Comparison of ENCODE assay signal across 16 cellular contexts in the genomic region with DNA sequence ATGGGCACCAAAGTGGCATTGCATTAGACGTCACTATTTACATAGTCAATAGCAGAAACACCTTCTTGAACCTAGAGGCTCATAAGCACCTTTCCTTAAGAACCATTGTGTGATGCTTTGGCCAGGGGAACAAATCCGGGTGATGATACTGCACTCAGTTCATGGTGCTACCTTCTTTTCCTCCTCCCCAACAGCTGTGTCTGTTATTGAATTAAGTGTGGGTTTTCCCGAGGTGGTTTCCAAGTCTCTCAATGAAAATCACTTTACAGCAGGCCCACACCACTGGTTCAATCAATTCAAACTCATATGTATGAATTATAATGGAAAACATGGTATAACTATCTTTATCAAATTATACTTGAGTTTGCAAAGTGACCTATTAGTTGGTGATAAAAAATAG. TPM values are rescaled to one million over a fixed set of nuclear protein-coding genes. Genes with fewer than 3 reads are reported as not detected.
DNase-seq lines count a peak whose midpoint lies in the region; ATAC-seq and TF ChIP-seq lines count a peak whose summit lies in the region.
"Had no signal": no experiment of that assay in that cellular context is flagged by ENCODE, and none has a peak within 500 bp of the region (broad histone marks: within the 10 kb centered on the region; RNA-seq: fewer than 3 reads in every experiment).

No MANE protein-coding gene starts in this region.

- H3K36me3 Mint-ChIP-seq in activated T-helper 2 cell treated with anti-CD3 and anti-CD28 coated beads, Interferon-gamma antibody, Interleukin-2, Interleukin-4, amounts not matched to agents 10 μg/mL and 5 μg/mL and 100 μg/mL, durations not matched to agents 14 hours and 24 hours and 36 hours (ENCODE audit: low read depth): no peaks in the 10 kb centered on the region
- H3K36me3 Mint-ChIP-seq in naive thymus-derived CD4-positive, alpha-beta T cell: no peaks in the 10 kb centered on the region
- H3K36me3 Mint-ChIP-seq: CD8-positive, alpha-beta memory T cell had no signal

- H3K27me3 ChIP-seq in DND-41 (ENCODE audit: insufficient read depth, low read length, poor library complexity): no peaks in the 10 kb centered on the region
- H3K27me3 ChIP-seq in naive thymus-derived CD4-positive, alpha-beta T cell (ENCODE audit: control insufficient read depth in 2 of 2, insufficient read depth in 2 of 2, low read length in 2 of 2): no peaks in the 10 kb centered on the region
- H3K27me3 ChIP-seq: BE2C had no signal

- no peak overlapping the region for H3K4me3 ChIP-seq in DND-41 (ENCODE audit: low read depth in 1 of 2, low read length in 2 of 2)
- no peak overlapping the region for H3K4me3 ChIP-seq in naive thymus-derived CD4-positive, alpha-beta T cell (ENCODE audit: low read length)
- H3K4me3 ChIP-seq: GM23338 had no signal

- no peak overlapping the region for H3K9ac ChIP-seq in DND-41 (ENCODE audit: low read depth, low read length)

- no peak overlapping the region for H3K4me3 Mint-ChIP-seq in activated T-helper 2 cell treated with anti-CD3 and anti-CD28 coated beads, Interferon-gamma antibody, Interleukin-2, Interleukin-4, amounts not matched to agents 10 μg/mL and 5 μg/mL and 100 μg/mL, durations not matched to agents 14 hours and 24 hours and 36 hours (ENCODE audit: low read depth)
- no peak overlapping the region for H3K4me3 Mint-ChIP-seq in naive thymus-derived CD4-positive, alpha-beta T cell
- H3K4me3 Mint-ChIP-seq: CD8-positive, alpha-beta memory T cell; GM23338 had no signal

- H4K20me1 ChIP-seq in DND-41 (ENCODE audit: insufficient read depth, low read length): no peaks in the 10 kb centered on the region

- H3K36me3 ChIP-seq in DND-41 (ENCODE audit: insufficient read depth, low read length): no peaks in the 10 kb centered on the region
- no peaks in the 10 kb centered on the region for H3K36me3 ChIP-seq in naive thymus-derived CD4-positive, alpha-beta T cell (ENCODE audit: control insufficient read depth in 2 of 3, insufficient read depth in 3 of 3, low read length in 3 of 3)
- H3K36me3 ChIP-seq: BE2C had no signal

- H3K27ac ChIP-seq in DND-41 (ENCODE audit: low read length): no peak overlapping the region
- H3K27ac ChIP-seq in naive thymus-derived CD4-positive, alpha-beta T cell (ENCODE audit: low read depth, low read length): no peak overlapping the region

- ATAC-seq in DND-41 (ENCODE audit: insufficient read depth, low read depth) (no peak), GM19025 (IDR thresholded peaks at IDR 0.05; ENCODE audit: low read depth, unreplicated experiment) (peak; percentile 54), HG02884 (IDR thresholded peaks at IDR 0.05; ENCODE audit: unreplicated experiment) (peak; percentile 65)
- no peak for ATAC-seq in naive thymus-derived CD4-positive, alpha-beta T cell
- ATAC-seq: GM23338 had no signal

- H2AFZ ChIP-seq in DND-41 (ENCODE audit: low read depth, low read length): no peak overlapping the region
- H2AFZ ChIP-seq: GM23338 had no signal

- no peak for DNase-seq in DND-41
- DNase-seq in activated T-helper 2 cell treated with anti-CD3 and anti-CD28 coated beads, Interferon-gamma antibody, Interleukin-2, Interleukin-4, amounts not matched to agents 10 μg/mL and 5 μg/mL and 100 μg/mL, durations not matched to agents 14 hours and 24 hours and 36 hours (ENCODE audit: low spot score): no peak
- no peak for DNase-seq in NCI-H1436 (lab: John Stamatoyannopoulos, UW)
- DNase-seq in NCI-H524 (lab: John Stamatoyannopoulos, UW): no peak
- DNase-seq in naive thymus-derived CD4-positive, alpha-beta T cell: no peak
- DNase-seq: BE2C; Caco-2; CD8-positive, alpha-beta memory T cell; DMS53; H7; IMR-90; KG1 had no signal

- H3K4me1 Mint-ChIP-seq in activated T-helper 2 cell treated with anti-CD3 and anti-CD28 coated beads, Interferon-gamma antibody, Interleukin-2, Interleukin-4, amounts not matched to agents 10 μg/mL and 5 μg/mL and 100 μg/mL, durations not matched to agents 14 hours and 24 hours and 36 hours (ENCODE audit: low read depth): no peaks in the 10 kb centered on the region
- H3K4me1 Mint-ChIP-seq in naive thymus-derived CD4-positive, alpha-beta T cell: no peaks in the 10 kb centered on the region
- H3K4me1 Mint-ChIP-seq: CD8-positive, alpha-beta memory T cell had no signal

- H3K9me3 Mint-ChIP-seq in activated T-helper 2 cell treated with anti-CD3 and anti-CD28 coated beads, Interferon-gamma antibody, Interleukin-2, Interleukin-4, amounts not matched to agents 10 μg/mL and 5 μg/mL and 100 μg/mL, durations not matched to agents 14 hours and 24 hours and 36 hours: no peaks in the 10 kb centered on the region
- H3K9me3 Mint-ChIP-seq in naive thymus-derived CD4-positive, alpha-beta T cell: peaks cover 0 to 5% (median 0%) of the 10 kb centered on the region in 11 donors
- H3K9me3 Mint-ChIP-seq: GM23338 had no signal

- POLR2A ChIA-PET in naive thymus-derived CD4-positive, alpha-beta T cell (lab: Charles Lee): no interaction called here

- H3K27ac Mint-ChIP-seq in activated T-helper 2 cell treated with anti-CD3 and anti-CD28 coated beads, Interferon-gamma antibody, Interleukin-2, Interleukin-4, amounts not matched to agents 10 μg/mL and 5 μg/mL and 100 μg/mL, durations not matched to agents 14 hours and 24 hours and 36 hours: no peak overlapping the region
- H3K27ac Mint-ChIP-seq in naive thymus-derived CD4-positive, alpha-beta T cell: no peak overlapping the region
- H3K27ac Mint-ChIP-seq: CD8-positive, alpha-beta memory T cell; GM23338 had no signal

- TF ChIP-seq CTCF in DND-41 (IDR thresholded peaks at IDR 0.05; ENCODE audit: borderline replicate concordance, extremely low read depth, low read length, poor library complexity, severe bottlenecking): no peak

- H3K4me2 ChIP-seq in DND-41 (ENCODE audit: insufficient read depth, low read length): 0 out of 2 replicates have a peak overlapping the region, but pooled peaks have one; percentile 2
- H3K4me2 ChIP-seq: GM23338 had no signal

- peaks cover 10% of the 10 kb centered on the region; the same call in 1 of the 2 replicates for H3K4me1 ChIP-seq in DND-41 (ENCODE audit: insufficient read depth, low read length)
- no peaks in the 10 kb centered on the region for H3K4me1 ChIP-seq in naive thymus-derived CD4-positive, alpha-beta T cell (ENCODE audit: control insufficient read depth in 2 of 2, insufficient read depth in 2 of 2, low read length in 2 of 2)
- H3K4me1 ChIP-seq: BE2C, Caco-2 had no signal

- intact Hi-C loops in activated T-helper 2 cell treated with anti-CD3 and anti-CD28 coated beads, Interferon-gamma antibody, Interleukin-2, Interleukin-4, amounts not matched to agents 10 μg/mL and 5 μg/mL and 100 μg/mL, durations not matched to agents 14 hours and 24 hours and 36 hours (cut with micrococcal nuclease): no loop called here
- intact Hi-C loops in naive thymus-derived CD4-positive, alpha-beta T cell (cut with micrococcal nuclease): no loop called here

- no peaks in the 10 kb centered on the region for H3K9me3 ChIP-seq in DND-41 (ENCODE audit: insufficient read depth, low read length, severe bottlenecking)
- H3K9me3 ChIP-seq in naive thymus-derived CD4-positive, alpha-beta T cell (ENCODE audit: control insufficient read depth in 2 of 3, low read length in 3 of 3): no peaks in the 10 kb centered on the region
- H3K9me3 ChIP-seq: BE2C, Caco-2 had no signal

- no peaks in the 10 kb centered on the region for H3K79me2 ChIP-seq in DND-41 (ENCODE audit: insufficient read depth, low read length)

- no peaks in the 10 kb centered on the region for H3K27me3 Mint-ChIP-seq in activated T-helper 2 cell treated with anti-CD3 and anti-CD28 coated beads, Interferon-gamma antibody, Interleukin-2, Interleukin-4, amounts not matched to agents 10 μg/mL and 5 μg/mL and 100 μg/mL, durations not matched to agents 14 hours and 24 hours and 36 hours (ENCODE audit: low read depth)
- peaks cover 0 to 19% (median 4%) of the 10 kb centered on the region in 5 donors for H3K27me3 Mint-ChIP-seq in naive thymus-derived CD4-positive, alpha-beta T cell

- CTCF ChIA-PET in naive thymus-derived CD4-positive, alpha-beta T cell (lab: Charles Lee): no interaction called here

RNA-seq across cellular contexts. Expression of a gene that starts 9.3 kb away (rescaled TPM):
- total RNA-seq in activated T-helper 2 cell treated with anti-CD3 and anti-CD28 coated beads, Interferon-gamma antibody, Interleukin-2, Interleukin-4, amounts not matched to agents 10 μg/mL and 5 μg/mL and 100 μg/mL, durations not matched to agents 14 hours and 24 hours and 36 hours: not detected in 2 replicates
- not detected for total RNA-seq in naive thymus-derived CD4-positive, alpha-beta T cell
- polyA plus RNA-seq in naive thymus-derived CD4-positive, alpha-beta T cell: not detected
- total RNA-seq: Caco-2; CD8-positive, alpha-beta memory T cell; HT-29 had no signal
- polyA plus RNA-seq: CD8-positive, alpha-beta memory T cell had no signal

Comparison
In these comparisons a context has a peak if more than half of its experiments do, and no peak if none do; other contexts are left out.
1. ATAC-seq: peak in GM19025 (single experiment) and HG02884 (single experiment); none in DND-41 (single experiment) and naive thymus-derived CD4-positive, alpha-beta T cell (single experiment).